Comparison of ENCODE assay signal across 17 cellular contexts in genomic region chr9:120040896-120041295, GRCh38.
DNase-seq lines count a peak whose midpoint lies in the region; ATAC-seq, FAIRE-seq and TF ChIP-seq lines count a peak whose summit lies in the region.
"Had no signal": no experiment of that assay in that cellular context is flagged by ENCODE, and none has a peak within 500 bp of the region (broad histone marks: within the 10 kb centered on the region; RNA-seq: fewer than 3 reads in every experiment).

No MANE protein-coding gene starts in this region.

- H3K4me1 ChIP-seq in BLaER1 treated with 17β-estradiol and CSF1 and Interleukin-3, amounts not matched to agents 10 nM and 100 nM: peaks cover 0 to 13% (median 0%) of the 10 kb centered on the region in 10 experiments; a peak in 5 of 20 replicates
- H3K4me1 ChIP-seq in KMS-11 (ENCODE audit: low read depth, poor library complexity, severe bottlenecking) (peaks cover 25% of the 10 kb centered on the region), H1 (replicated peaks in 1 of 4; ENCODE audit: control insufficient read depth in 3 of 4, insufficient read depth in 4 of 4, low read length in 3 of 4) (peaks cover 0 to 10% (median 7%) of the 10 kb centered on the region in 4 experiments; a peak in 5 of 7 replicates)
- H3K4me1 ChIP-seq: BE2C, HAP-1 had no signal

- H3K4me1 Mint-ChIP-seq in stimulated activated effector memory CD8-positive, alpha-beta T cell treated with anti-CD3 and anti-CD28 coated beads, Interleukin-12 subunit alpha, Interleukin-12 subunit beta, amount 100 ng/mL, for 72 hours: no peaks in the 10 kb centered on the region
- no peaks in the 10 kb centered on the region for H3K4me1 Mint-ChIP-seq in CD14-positive monocyte

- TF ChIP-seq CTCF in KMS-11 (conservative IDR thresholded peaks at IDR 0.05; ENCODE audit: low read depth, low read length) (no peak), H1 (IDR thresholded peaks at IDR 0.05; ENCODE audit: control extremely low read depth in 1 of 3, insufficient read depth in 1 of 3, low read depth in 1 of 3, low read length in 3 of 3) (no peak), CD14-positive monocyte (IDR thresholded peaks at IDR 0.05) (no peak)

- no peak overlapping the region for H4K5ac ChIP-seq in H1 (ENCODE audit: insufficient read length, low read depth, low read length)

- no peak overlapping the region for H3K23ac ChIP-seq in H1 (ENCODE audit: insufficient read length)

- H3K14ac ChIP-seq in H1 (ENCODE audit: insufficient read length): no peak overlapping the region

- POLR2A ChIA-PET in H1 (lab: Charles Lee; ENCODE audit: partially characterized antibody): no interaction called here

- no peak for TF ChIP-seq RAD21 in H1 (IDR thresholded peaks at IDR 0.05 in 1 of 2, conservative IDR thresholded peaks at IDR 0.05 in 1 of 2; ENCODE audit: low read depth in 2 of 2, low read length in 2 of 2)

- no peaks in the 10 kb centered on the region for H3K79me1 ChIP-seq in H1 (ENCODE audit: low read depth, low read length)

- H3K9me3 ChIP-seq in BLaER1 treated with 17β-estradiol and CSF1 and Interleukin-3, amounts not matched to agents 10 nM and 100 nM (replicated peaks in 1 of 11): peaks cover 0 to 4% (median 0%) of the 10 kb centered on the region in 11 experiments; a peak in 1 of 22 replicates
- no peaks in the 10 kb centered on the region for H3K9me3 ChIP-seq in H1 (ENCODE audit: insufficient read depth in 2 of 2, low read depth in 1 of 2, low read length in 1 of 2)
- H3K9me3 ChIP-seq: BE2C, HAP-1 had no signal

- no peak for ATAC-seq in stimulated activated effector memory CD8-positive, alpha-beta T cell treated with anti-CD3 and anti-CD28 coated beads, Interleukin-12 subunit alpha, Interleukin-12 subunit beta, amount 100 ng/mL, for 72 hours
- ATAC-seq in GM18520 (IDR thresholded peaks at IDR 0.05; ENCODE audit: unreplicated experiment): no peak
- ATAC-seq: CD8-positive, alpha-beta T cell; K562 had no signal

- H2BK120ac ChIP-seq in H1 (replicated peaks; ENCODE audit: low read depth, low read length): no peak overlapping the region

- H4K91ac ChIP-seq in H1 (replicated peaks; ENCODE audit: insufficient read length, low read length): no peak overlapping the region

- no peak overlapping the region for H2BK12ac ChIP-seq in H1 (ENCODE audit: low read depth, low read length)

- H3K18ac ChIP-seq in H1 (ENCODE audit: extremely low read depth, low read length): no peak overlapping the region; the same call in 1 of the 2 replicates

- H2AK5ac ChIP-seq in H1 (ENCODE audit: low read depth, low read length): no peak overlapping the region

- H2BK5ac ChIP-seq in H1 (ENCODE audit: low read depth, low read length): no peak overlapping the region

- H4K8ac ChIP-seq in H1 (ENCODE audit: extremely low read depth, insufficient read depth, low read length): no peak overlapping the region

- intact Hi-C loops in CD14-positive monocyte (cut with micrococcal nuclease): no loop called here

- no peaks in the 10 kb centered on the region for H3K36me3 ChIP-seq in BLaER1 treated with 17β-estradiol and CSF1 and Interleukin-3, amounts not matched to agents 10 nM and 100 nM
- H3K36me3 ChIP-seq in KMS-11 (ENCODE audit: insufficient read depth) (no peaks in the 10 kb centered on the region), H1 (ENCODE audit: control insufficient read depth in 2 of 4, insufficient read depth in 4 of 4, low read length in 3 of 4) (no peaks in the 10 kb centered on the region)
- H3K36me3 ChIP-seq: BE2C, HAP-1 had no signal

- no peak overlapping the region for H3K56ac ChIP-seq in H1 (replicated peaks; ENCODE audit: insufficient read length, low read depth, low read length)

- no peaks in the 10 kb centered on the region for H3K36me3 Mint-ChIP-seq in stimulated activated effector memory CD8-positive, alpha-beta T cell treated with anti-CD3 and anti-CD28 coated beads, Interleukin-12 subunit alpha, Interleukin-12 subunit beta, amount 100 ng/mL, for 72 hours
- H3K36me3 Mint-ChIP-seq in CD14-positive monocyte: no peaks in the 10 kb centered on the region
- H3K36me3 Mint-ChIP-seq: CD8-positive, alpha-beta T cell had no signal

- H2AFZ ChIP-seq in KMS-11 (ENCODE audit: low read depth) (peak overlapping the region; percentile 47; the same call in 1 of the 2 replicates), H1 (ENCODE audit: low read length) (no peak overlapping the region)

- no peak overlapping the region for H3K4ac ChIP-seq in H1 (replicated peaks; ENCODE audit: insufficient read length, low read depth, low read length)

- peaks cover 5% of the 10 kb centered on the region for H3K9me3 Mint-ChIP-seq in stimulated activated effector memory CD8-positive, alpha-beta T cell treated with anti-CD3 and anti-CD28 coated beads, Interleukin-12 subunit alpha, Interleukin-12 subunit beta, amount 100 ng/mL, for 72 hours
- H3K9me3 Mint-ChIP-seq in CD14-positive monocyte: peaks cover 0 to 9% (median 0%) of the 10 kb centered on the region in 7 donors
- H3K9me3 Mint-ChIP-seq: CD8-positive, alpha-beta T cell had no signal

- peaks cover 2% of the 10 kb centered on the region; the same call in 1 of the 2 replicates for H3K23me2 ChIP-seq in H1 (ENCODE audit: low read depth, low read length)

- TF ChIP-seq EP300 in H1 (IDR thresholded peaks at IDR 0.05; ENCODE audit: borderline replicate concordance in 1 of 2, low read depth in 2 of 2, low read length in 2 of 2): no peak

- no peak overlapping the region for H3K4me3 ChIP-seq in BLaER1 treated with 17β-estradiol and CSF1 and Interleukin-3, amounts not matched to agents 10 nM and 100 nM
- no peak overlapping the region for H3K4me3 ChIP-seq in KMS-11 (IDR thresholded peaks at IDR 0.05; ENCODE audit: insufficient read depth, low read depth, low read length)
- H3K4me3 ChIP-seq in H1 (ENCODE audit: extremely low read depth in 1 of 4, insufficient read depth in 2 of 4, low read depth in 3 of 4, low read length in 4 of 4): no peak overlapping the region
- H3K4me3 ChIP-seq: HAP-1, K562 had no signal

- H3K79me2 ChIP-seq in KMS-11 (ENCODE audit: insufficient read depth, low read depth) (no peaks in the 10 kb centered on the region), H1 (ENCODE audit: control insufficient read depth in 1 of 2, insufficient read depth in 2 of 2, low read length in 2 of 2) (no peaks in the 10 kb centered on the region)

- H3K9ac ChIP-seq in BLaER1 treated with 17β-estradiol and CSF1 and Interleukin-3, amounts not matched to agents 10 nM and 100 nM: no peak overlapping the region
- H3K9ac ChIP-seq in KMS-11: no peak overlapping the region
- H3K9ac ChIP-seq in H1 (replicated peaks in 1 of 4; ENCODE audit: extremely low read depth in 1 of 4, low read depth in 3 of 4, low read length in 3 of 4): no peak overlapping the region

- H2BK20ac ChIP-seq in H1 (ENCODE audit: low read length): 0 out of 2 replicates have a peak overlapping the region, but pooled peaks have one; percentile 32

- no peak overlapping the region for H3K4me3 Mint-ChIP-seq in stimulated activated effector memory CD8-positive, alpha-beta T cell treated with anti-CD3 and anti-CD28 coated beads, Interleukin-12 subunit alpha, Interleukin-12 subunit beta, amount 100 ng/mL, for 72 hours
- no peak overlapping the region for H3K4me3 Mint-ChIP-seq in CD14-positive monocyte
- H3K4me3 Mint-ChIP-seq: CD8-positive, alpha-beta T cell had no signal

- no peak overlapping the region for H2BK15ac ChIP-seq in H1 (ENCODE audit: low read length)

- H3K4me2 ChIP-seq in BLaER1 treated with 17β-estradiol and CSF1 and Interleukin-3, amounts not matched to agents 10 nM and 100 nM: peak overlapping the region in 6 of 11 experiments; percentile 0 to 46 (median 14); a peak in 8 of 22 replicates
- H3K4me2 ChIP-seq in KMS-11 (peak overlapping the region; percentile 46), H1 (ENCODE audit: insufficient read depth in 1 of 2, low read depth in 2 of 2, low read length in 2 of 2) (no peak overlapping the region)

- peak; percentile 37 for DNase-seq in RPMI8226
- DNase-seq in H1 (ENCODE audit: low read depth in 1 of 2, low spot score in 2 of 2): no peak
- DNase-seq in stimulated activated effector memory CD8-positive, alpha-beta T cell treated with anti-CD3 and anti-CD28 coated beads, Interleukin-12 subunit alpha, Interleukin-12 subunit beta, amount 100 ng/mL, for 72 hours (ENCODE audit: low spot score in 2 of 2): no peak
- DNase-seq in NCI-H1092 (lab: John Stamatoyannopoulos, UW): no peak
- no peak for DNase-seq in CD14-positive monocyte (ENCODE audit: low spot score)
- DNase-seq: BE2C; Calu3; CD8-positive, alpha-beta T cell; Karpas-422 had no signal

- peaks cover 0 to 2% (median 0%) of the 10 kb centered on the region in 3 donors for H3K27me3 Mint-ChIP-seq in CD14-positive monocyte (ENCODE audit: low read depth in 3 of 3)

- no peaks in the 10 kb centered on the region for H4K20me1 ChIP-seq in BLaER1 treated with 17β-estradiol and CSF1 and Interleukin-3, amounts not matched to agents 10 nM and 100 nM
- H4K20me1 ChIP-seq in KMS-11 (ENCODE audit: insufficient read depth): no peaks in the 10 kb centered on the region
- no peaks in the 10 kb centered on the region for H4K20me1 ChIP-seq in H1 (replicated peaks in 1 of 2; ENCODE audit: control insufficient read depth in 1 of 2, insufficient read depth in 2 of 2, low read length in 2 of 2)

- no peak overlapping the region for H3K27ac ChIP-seq in BLaER1 treated with 17β-estradiol and CSF1 and Interleukin-3, amounts not matched to agents 10 nM and 100 nM
- peak overlapping the region; percentile 11; the same call in 1 of the 2 replicates for H3K27ac ChIP-seq in KMS-11
- no peak overlapping the region for H3K27ac ChIP-seq in H1 (ENCODE audit: low read depth, low read length)
- H3K27ac ChIP-seq: HL-60 had no signal

- FAIRE-seq in H1 (lab: Jason Lieb, UNC): no peak
- FAIRE-seq: G401.6, GM12891, K562 had no signal

- no peak overlapping the region for H3K27ac Mint-ChIP-seq in stimulated activated effector memory CD8-positive, alpha-beta T cell treated with anti-CD3 and anti-CD28 coated beads, Interleukin-12 subunit alpha, Interleukin-12 subunit beta, amount 100 ng/mL, for 72 hours
- no peak overlapping the region for H3K27ac Mint-ChIP-seq in CD14-positive monocyte
- H3K27ac Mint-ChIP-seq: CD8-positive, alpha-beta T cell had no signal

- WGBS in H1 (ENCODE audit: extremely low coverage in 1 of 2, insufficient coverage in 1 of 2, insufficient read length in 1 of 2, insufficient replicate concordance in 2 of 2, low coverage in 1 of 2, low lambda C conversion rate in 2 of 2, missing lambda C conversion rate in 1 of 2), 2 experiments: 93% methylated on average over 4 of the region's 4 CpGs; no CpG with 5 or more reads in 1 of the 2 experiments

- no peak for TF ChIP-seq POLR2A in H1 (IDR thresholded peaks at IDR 0.05; ENCODE audit: control extremely low read depth in 1 of 2, low read depth in 2 of 2, low read length in 2 of 2)

- no peaks in the 10 kb centered on the region; a peak in 1 of 22 replicates for H3K27me3 ChIP-seq in BLaER1 treated with 17β-estradiol and CSF1 and Interleukin-3, amounts not matched to agents 10 nM and 100 nM
- H3K27me3 ChIP-seq in KMS-11 (ENCODE audit: insufficient read depth, low read depth) (no peaks in the 10 kb centered on the region), H1 (replicated peaks in 1 of 4; ENCODE audit: control insufficient read depth in 3 of 4, extremely low read depth in 1 of 4, insufficient read depth in 3 of 4, low read length in 3 of 4) (no peaks in the 10 kb centered on the region)
- H3K27me3 ChIP-seq: BE2C had no signal

- CTCF ChIA-PET in H1 (lab: Charles Lee; ENCODE audit: partially characterized antibody): interaction anchor here (1.0 kb wide), 1 partner anchor 22 kb away, joined by 4 read pairs; no protein-coding TSS in a partner anchor

Comparison
In these comparisons a context has a peak if more than half of its experiments do, and no peak if none do; other contexts are left out.
1. H3K4me2 ChIP-seq: peak in BLaER1 treated with 17β-estradiol and CSF1 and Interleukin-3, amounts not matched to agents 10 nM and 100 nM (6 of 11) and KMS-11 (single experiment); none in H1 (0 of 2).